Comparison of ENCODE assay signal across 8 cellular contexts in the genomic region with DNA sequence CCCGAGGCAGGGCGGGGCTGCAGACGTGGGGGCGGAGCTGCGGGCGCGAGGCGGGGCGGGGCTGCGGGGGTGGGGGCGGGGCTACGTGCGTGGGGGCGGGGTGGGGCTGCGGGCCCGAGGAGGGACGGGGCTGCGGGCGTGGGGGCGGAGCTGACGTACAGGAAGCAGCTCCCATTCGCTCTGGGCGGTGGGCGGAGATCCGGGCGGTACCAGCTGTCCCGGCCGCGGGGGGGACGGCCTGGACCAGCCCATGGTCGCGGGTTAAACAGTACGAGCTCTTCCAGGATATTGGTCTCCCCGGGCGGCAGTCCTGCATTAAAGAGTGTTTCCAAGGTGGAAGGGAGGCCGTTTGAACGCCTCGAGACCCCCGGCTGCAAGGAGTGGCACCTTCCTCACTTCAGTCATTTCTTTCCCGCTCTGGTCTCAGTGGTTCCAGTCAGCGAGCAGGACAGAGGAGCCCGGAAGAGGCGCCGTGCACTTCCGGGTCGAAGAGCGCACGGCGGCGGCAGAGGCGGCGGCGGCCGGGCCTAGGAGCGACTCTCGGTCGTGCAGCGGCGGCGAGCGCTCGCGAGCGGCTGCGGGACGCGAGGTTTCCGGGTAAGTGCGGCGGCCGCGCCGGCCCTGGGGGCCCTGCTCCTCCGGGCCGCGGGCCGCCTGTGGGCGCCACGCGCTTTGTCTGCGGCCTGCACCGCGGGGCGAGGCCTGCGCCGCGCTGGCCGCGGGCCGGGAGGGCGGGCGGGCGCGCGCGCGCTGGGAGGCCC. TPM values are rescaled to one million over a fixed set of nuclear protein-coding genes. Genes with fewer than 3 reads are reported as not detected.
DNase-seq lines count a peak whose midpoint lies in the region; ATAC-seq, FAIRE-seq and TF ChIP-seq lines count a peak whose summit lies in the region.

A gene with protein sequence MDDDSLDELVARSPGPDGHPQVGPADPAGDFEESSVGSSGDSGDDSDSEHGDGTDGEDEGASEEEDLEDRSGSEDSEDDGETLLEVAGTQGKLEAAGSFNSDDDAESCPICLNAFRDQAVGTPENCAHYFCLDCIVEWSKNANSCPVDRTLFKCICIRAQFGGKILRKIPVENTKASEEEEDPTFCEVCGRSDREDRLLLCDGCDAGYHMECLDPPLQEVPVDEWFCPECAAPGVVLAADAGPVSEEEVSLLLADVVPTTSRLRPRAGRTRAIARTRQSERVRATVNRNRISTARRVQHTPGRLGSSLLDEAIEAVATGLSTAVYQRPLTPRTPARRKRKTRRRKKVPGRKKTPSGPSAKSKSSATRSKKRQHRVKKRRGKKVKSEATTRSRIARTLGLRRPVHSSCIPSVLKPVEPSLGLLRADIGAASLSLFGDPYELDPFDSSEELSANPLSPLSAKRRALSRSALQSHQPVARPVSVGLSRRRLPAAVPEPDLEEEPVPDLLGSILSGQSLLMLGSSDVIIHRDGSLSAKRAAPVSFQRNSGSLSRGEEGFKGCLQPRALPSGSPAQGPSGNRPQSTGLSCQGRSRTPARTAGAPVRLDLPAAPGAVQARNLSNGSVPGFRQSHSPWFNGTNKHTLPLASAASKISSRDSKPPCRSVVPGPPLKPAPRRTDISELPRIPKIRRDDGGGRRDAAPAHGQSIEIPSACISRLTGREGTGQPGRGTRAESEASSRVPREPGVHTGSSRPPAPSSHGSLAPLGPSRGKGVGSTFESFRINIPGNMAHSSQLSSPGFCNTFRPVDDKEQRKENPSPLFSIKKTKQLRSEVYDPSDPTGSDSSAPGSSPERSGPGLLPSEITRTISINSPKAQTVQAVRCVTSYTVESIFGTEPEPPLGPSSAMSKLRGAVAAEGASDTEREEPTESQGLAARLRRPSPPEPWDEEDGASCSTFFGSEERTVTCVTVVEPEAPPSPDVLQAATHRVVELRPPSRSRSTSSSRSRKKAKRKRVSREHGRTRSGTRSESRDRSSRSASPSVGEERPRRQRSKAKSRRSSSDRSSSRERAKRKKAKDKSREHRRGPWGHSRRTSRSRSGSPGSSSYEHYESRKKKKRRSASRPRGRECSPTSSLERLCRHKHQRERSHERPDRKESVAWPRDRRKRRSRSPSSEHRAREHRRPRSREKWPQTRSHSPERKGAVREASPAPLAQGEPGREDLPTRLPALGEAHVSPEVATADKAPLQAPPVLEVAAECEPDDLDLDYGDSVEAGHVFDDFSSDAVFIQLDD (N-terminal part only) (plus strand): TSS at position 475 of the 761 bp plus-strand sequence. CDS start 5,043 bp downstream, outside the sequence.

- dilution Hi-C loops in endothelial cell of umbilical vein (cut with MboI; ENCODE audit: extremely low pct_ligation_motif_present, low sequenced_read_pairs): no loop called here

- peak within 1 kb of the TSS; percentile 99 for H3K4me2 ChIP-seq in OCI-LY3 (ENCODE audit: low read length)
- H3K4me2 ChIP-seq in endothelial cell of umbilical vein (ENCODE audit: insufficient read depth, low read length): peak within 1 kb of the TSS; percentile 94

- H3K9ac ChIP-seq in OCI-LY3 (ENCODE audit: low read length) (peak within 1 kb of the TSS; percentile 76), endothelial cell of umbilical vein (replicated peaks; ENCODE audit: extremely low read depth, insufficient read depth, low read length) (peak within 1 kb of the TSS; percentile 100)

- TF ChIP-seq POLR2A in endothelial cell of umbilical vein (IDR thresholded peaks at IDR 0.05; ENCODE audit: low read depth, low read length): peak; percentile 83

- CTCF ChIA-PET in endothelial cell of umbilical vein (lab: Charles Lee): interaction anchor here (0.7 to 1.8 kb wide), 7 partner anchors 12 to 199 kb away, joined by 3 to 7 read pairs (median 4); a partner anchor contains a TSS

- no TSS peak for BruUV-seq in endothelial cell of umbilical vein (replicated peaks; lab: Mats Ljungman, UMichigan)

- H3K36me3 ChIP-seq in OCI-LY3 (replicated peaks; ENCODE audit: low read depth, low read length): peaks cover 14% of the 10 kb centered on the region
- no peaks in the 10 kb centered on the region for H3K36me3 ChIP-seq in endothelial cell of umbilical vein (ENCODE audit: control insufficient read depth in 2 of 2, extremely low read depth in 1 of 2, insufficient read depth in 2 of 2, low read length in 2 of 2)

- TF ChIP-seq CTCF in D721Med (IDR thresholded peaks at IDR 0.05; ENCODE audit: insufficient read depth, missing control alignments) (no peak), OCI-LY3 (IDR thresholded peaks at IDR 0.05; ENCODE audit: low read depth, low read length) (no peak), endothelial cell of umbilical vein (IDR thresholded peaks at IDR 0.05; ENCODE audit: extremely low read depth in 1 of 2, insufficient read depth in 1 of 2, low read depth in 1 of 2, low read length in 2 of 2) (no peak)

- H3K4me3 ChIP-seq in OCI-LY3 (ENCODE audit: low read length) (peak within 1 kb of the TSS; percentile 95), endothelial cell of umbilical vein (replicated peaks in 1 of 3; ENCODE audit: insufficient read depth in 1 of 3, low read depth in 1 of 3, low read length in 3 of 3) (peak within 1 kb of the TSS; percentile 79 to 98 (median 79))

- peaks cover 24% of the 10 kb centered on the region for H3K4me1 ChIP-seq in OCI-LY3 (ENCODE audit: low read length)
- H3K4me1 ChIP-seq in endothelial cell of umbilical vein (ENCODE audit: control insufficient read depth, extremely low read depth, insufficient read depth, low read length): peaks cover 14% of the 10 kb centered on the region

- H4K20me1 ChIP-seq in OCI-LY3 (ENCODE audit: insufficient read depth, low read length) (peaks cover 42% of the 10 kb centered on the region), endothelial cell of umbilical vein (replicated peaks; ENCODE audit: control insufficient read depth, extremely low read depth, insufficient read depth, low read length) (no peaks in the 10 kb centered on the region)

- DNase-seq in D721Med (ENCODE audit: insufficient read length, low spot score) (peak; percentile 89), HuH-7.5 (ENCODE audit: low spot score) (peak; percentile 98), endothelial cell of umbilical vein (ENCODE audit: low read depth, low spot score) (peak; percentile 92), middle frontal gyrus (ENCODE audit: extremely low spot score, low spot score) (peak; percentile 88)
- DNase-seq in activated CD8-positive, alpha-beta memory T cell treated with anti-CD3 and anti-CD28 coated beads, Interleukin-2, amount 50 U/mL, for 48 hours: peak; percentile 97
- DNase-seq in stimulated activated CD8-positive, alpha-beta memory T cell treated with anti-CD3 and anti-CD28 coated beads, Interleukin-2, amount 100 ng/mL, for 1 hour (ENCODE audit: low read depth in 2 of 2): peak; percentile 87 to 96

- H3K27me3 ChIP-seq in OCI-LY3 (ENCODE audit: low read depth, low read length) (no peaks in the 10 kb centered on the region), endothelial cell of umbilical vein (ENCODE audit: control insufficient read depth in 2 of 2, insufficient read depth in 2 of 2, low read length in 2 of 2) (peaks cover 8 to 10% of the 10 kb centered on the region in 2 experiments)

- peaks cover 49% of the 10 kb centered on the region for H3K79me2 ChIP-seq in OCI-LY3 (ENCODE audit: low read length)
- peaks cover 43% of the 10 kb centered on the region for H3K79me2 ChIP-seq in endothelial cell of umbilical vein (ENCODE audit: control insufficient read depth, insufficient read depth, low read length)

- intact Hi-C loops in endothelial cell of umbilical vein (cut with micrococcal nuclease): loop anchor here (5.0 kb wide), 1 partner anchor 36 kb away; no protein-coding TSS in a partner anchor

- H3K9me3 ChIP-seq in OCI-LY3 (ENCODE audit: insufficient read depth, low read length) (no peaks in the 10 kb centered on the region), endothelial cell of umbilical vein (replicated peaks; ENCODE audit: control insufficient read depth, insufficient read depth, low read length) (no peaks in the 10 kb centered on the region)

- H3K27ac ChIP-seq in OCI-LY3 (ENCODE audit: low read length): peak within 1 kb of the TSS; percentile 73
- peak within 1 kb of the TSS; percentile 98 for H3K27ac ChIP-seq in endothelial cell of umbilical vein (ENCODE audit: insufficient read depth, low read depth, low read length)

- POLR2A ChIA-PET in endothelial cell of umbilical vein (lab: Charles Lee): interaction anchor here (0.7 kb wide), 1 partner anchor 172 kb away, joined by 3 read pairs; a partner anchor contains a TSS

- no peak for FAIRE-seq in D721Med (lab: Jason Lieb, UNC)
- peak; percentile 90 for FAIRE-seq in endothelial cell of umbilical vein (lab: Jason Lieb, UNC)

- H2AFZ ChIP-seq in OCI-LY3 (ENCODE audit: low read depth, low read length): peak within 1 kb of the TSS; percentile 61; the same call in 1 of the 2 replicates
- peak within 1 kb of the TSS; percentile 98 for H2AFZ ChIP-seq in endothelial cell of umbilical vein (ENCODE audit: low read depth, low read length)

- H3K9me1 ChIP-seq in endothelial cell of umbilical vein (replicated peaks; ENCODE audit: control insufficient read depth, extremely low read depth, insufficient read depth, low read length): no peaks in the 10 kb centered on the region

- peak; percentile 65 for ATAC-seq in GM21526 (IDR thresholded peaks at IDR 0.05; ENCODE audit: low FRiP score, unreplicated experiment)

TF ChIP-seq in endothelial cell of umbilical vein, 7 proteins besides CTCF, POLR2A, EP300 and RAD21:
- TF ChIP-seq FOS (IDR thresholded peaks at IDR 0.05; ENCODE audit: borderline replicate concordance, insufficient read depth, low read length): no peak
- TF ChIP-seq JUN (IDR thresholded peaks at IDR 0.05; ENCODE audit: borderline replicate concordance, insufficient read depth, insufficient read length, low read depth): no peak
- peak; percentile 89 for TF ChIP-seq POLR2AphosphoS5 (IDR thresholded peaks at IDR 0.05; ENCODE audit: insufficient read depth, low read depth, low read length)
- TF ChIP-seq MYC (IDR thresholded peaks at IDR 0.05; ENCODE audit: low read depth, low read length): no peak

RNA-seq across cellular contexts. Expression of the gene that starts here (rescaled TPM):
- total RNA-seq in endothelial cell of umbilical vein: 38.8 and 39.4 TPM in 2 replicates
- polyA plus RNA-seq in endothelial cell of umbilical vein: 14.2 and 14.8 TPM in 2 replicates
- 11.6 and 14.8 TPM in 2 replicates for polyA plus RNA-seq in endothelial cell of umbilical vein (2011; cell fraction: cytosol; rRNA removed)
- polyA plus RNA-seq in endothelial cell of umbilical vein (2011; cell fraction: nucleus; rRNA removed): 34.6 and 40.1 TPM in 2 replicates
- polyA plus RNA-seq in endothelial cell of umbilical vein (2012): 16.6 and 19.6 TPM in 2 replicates
- 13.2 and 16.1 TPM in 2 replicates for polyA minus RNA-seq in endothelial cell of umbilical vein
- polyA minus RNA-seq in endothelial cell of umbilical vein (2011; cell fraction: cytosol; rRNA and poly(A)+ RNA removed): 8.1 TPM
- polyA minus RNA-seq in endothelial cell of umbilical vein (2011; cell fraction: nucleus; rRNA and poly(A)+ RNA removed): 25.0 and 35.3 TPM in 2 replicates

Comparison
In these comparisons a context has a peak if more than half of its experiments do, and no peak if none do; other contexts are left out.
1. Peak in every context shown above with its lines: DNase-seq, ATAC-seq, H3K4me3 ChIP-seq and H3K27ac ChIP-seq.